8 cellular contexts compared by ENCODE assay signal in the genomic region with DNA sequence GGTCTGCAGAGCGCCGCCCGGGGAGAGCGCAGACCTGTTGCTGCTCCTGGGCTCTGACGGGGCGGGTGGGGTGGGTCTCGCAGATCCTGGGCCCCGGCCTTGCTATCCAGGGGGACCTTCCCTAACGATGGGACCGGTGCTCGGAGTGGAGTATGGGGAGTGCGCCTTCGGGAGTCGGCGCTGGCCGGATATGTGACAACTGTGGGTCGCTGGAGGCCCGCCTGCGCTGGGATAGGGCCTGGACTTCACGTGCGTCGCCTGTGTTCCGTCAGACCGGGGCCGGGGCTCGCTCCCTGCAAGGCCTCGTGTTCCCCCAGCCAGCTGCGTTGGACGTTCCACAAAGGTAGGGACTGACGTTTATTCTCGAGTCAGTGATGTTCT. TPM values are rescaled to one million over a fixed set of nuclear protein-coding genes. Genes with fewer than 3 reads are reported as not detected.
A peak's percentile ranks its signal among the peaks of the same experiment; 100 is the strongest.
DNase-seq lines count a peak whose midpoint lies in the region; ATAC-seq and TF ChIP-seq lines count a peak whose summit lies in the region.

No MANE protein-coding gene starts in this region.

- peaks cover 5 to 15% of the 10 kb centered on the region in 2 donors for H3K36me3 Mint-ChIP-seq in CD4-positive, alpha-beta memory T cell
- H3K36me3 Mint-ChIP-seq in HFFc6 (ENCODE audit: low read depth): peaks cover 11% of the 10 kb centered on the region; the same call in 1 of the 2 replicates
- peaks cover 1 to 20% (median 5%) of the 10 kb centered on the region in 3 donors for H3K36me3 Mint-ChIP-seq in naive thymus-derived CD8-positive, alpha-beta T cell

- H3K9me3 ChIP-seq in CD4-positive, alpha-beta memory T cell (ENCODE audit: control insufficient read depth in 1 of 2, low read length in 2 of 2): no peaks in the 10 kb centered on the region
- H3K9me3 ChIP-seq in esophagus muscularis mucosa (no peaks in the 10 kb centered on the region), vagina (no peaks in the 10 kb centered on the region)

- CTCF ChIA-PET in CD4-positive, alpha-beta memory T cell (lab: Charles Lee; ENCODE audit: partially characterized antibody): no interaction called here

- no peaks in the 10 kb centered on the region for H3K36me3 ChIP-seq in CD4-positive, alpha-beta memory T cell (ENCODE audit: insufficient read depth, low read length)
- H3K36me3 ChIP-seq in esophagus muscularis mucosa (no peaks in the 10 kb centered on the region), vagina (no peaks in the 10 kb centered on the region)

- peak overlapping the region in 6 of 7 donors; percentile 74 to 91 (median 83) for H3K27ac Mint-ChIP-seq in CD4-positive, alpha-beta memory T cell
- H3K27ac Mint-ChIP-seq in HFFc6: peak overlapping the region; percentile 53
- peak overlapping the region; percentile 72 to 94 (median 88) for H3K27ac Mint-ChIP-seq in naive thymus-derived CD8-positive, alpha-beta T cell

- ATAC-seq in naive thymus-derived CD8-positive, alpha-beta T cell: peak; percentile 5 to 8

- no peak for TF ChIP-seq EP300 in esophagus muscularis mucosa (IDR thresholded peaks at IDR 0.05)

- POLR2A ChIA-PET in CD4-positive, alpha-beta memory T cell (lab: Charles Lee; ENCODE audit: partially characterized antibody): interaction anchor here (0.9 kb wide), 1 partner anchor 111 kb away, joined by 3 read pairs; no protein-coding TSS in a partner anchor
- POLR2A ChIA-PET in naive thymus-derived CD8-positive, alpha-beta T cell (lab: Charles Lee): interaction anchor here (0.6 kb wide), 1 partner anchor 10 kb away, joined by 3 read pairs; no protein-coding TSS in a partner anchor

- DNase-seq in CD4-positive, alpha-beta memory T cell: peak in 4 of 5 donors; percentile 11 to 37 (median 18)
- DNase-seq in HFFc6 (no peak), UCSD-AML1 (lab: John Stamatoyannopoulos, UW; ENCODE audit: unreplicated experiment) (peak; percentile 30), esophagus muscularis mucosa (ENCODE audit: extremely low spot score) (no peak), vagina (ENCODE audit: extremely low spot score in 2 of 2) (no peak), HPDE6-E6E7 (ENCODE audit: extremely low spot score) (no peak), NCI-H1930 (lab: John Stamatoyannopoulos, UW) (no peak)
- peak in 7 of 10 donors; percentile 0 to 39 (median 26) for DNase-seq in naive thymus-derived CD8-positive, alpha-beta T cell

- intact Hi-C loops in CD4-positive, alpha-beta memory T cell (cut with micrococcal nuclease): loop anchor here (10.0 kb wide), 1 partner anchor 651 kb away; no protein-coding TSS in a partner anchor
- intact Hi-C loops in esophagus muscularis mucosa (cut with DNase I): loop anchor here (10.0 kb wide), 1 partner anchor 219 kb away; no protein-coding TSS in a partner anchor
- intact Hi-C loops in vagina (cut with DNase I): no loop called here

- TF ChIP-seq CTCF in HFFc6 (IDR thresholded peaks at IDR 0.05) (no peak), esophagus muscularis mucosa (IDR thresholded peaks at IDR 0.05) (no peak), vagina (IDR thresholded peaks at IDR 0.05) (no peak)

- no peaks in the 10 kb centered on the region for H3K27me3 ChIP-seq in CD4-positive, alpha-beta memory T cell (ENCODE audit: insufficient read depth, low read length)
- no peaks in the 10 kb centered on the region for H3K27me3 ChIP-seq in esophagus muscularis mucosa
- H3K27me3 ChIP-seq in vagina: no peaks in the 10 kb centered on the region

- no peak for TF ChIP-seq POLR2A in esophagus muscularis mucosa (IDR thresholded peaks at IDR 0.05; ENCODE audit: low read depth)
- TF ChIP-seq POLR2A in vagina (IDR thresholded peaks at IDR 0.05): no peak

- peak overlapping the region; percentile 81 to 87 (median 85) for H3K4me3 Mint-ChIP-seq in CD4-positive, alpha-beta memory T cell
- H3K4me3 Mint-ChIP-seq in HFFc6: peak overlapping the region; percentile 89
- peak overlapping the region; percentile 77 to 90 (median 88) for H3K4me3 Mint-ChIP-seq in naive thymus-derived CD8-positive, alpha-beta T cell

- H3K4me3 ChIP-seq in CD4-positive, alpha-beta memory T cell (ENCODE audit: low read length in 2 of 2): peak overlapping the region in 1 of 2 donors; percentile 28
- H3K4me3 ChIP-seq in esophagus muscularis mucosa (peak overlapping the region; percentile 65 to 78 (median 71)), vagina (peak overlapping the region; percentile 63 to 67)

- H3K27me3 Mint-ChIP-seq in CD4-positive, alpha-beta memory T cell: peaks cover 0 to 4% of the 10 kb centered on the region in 2 donors
- H3K27me3 Mint-ChIP-seq in HFFc6 (ENCODE audit: insufficient read depth): no peaks in the 10 kb centered on the region; the same call in 1 of the 2 replicates
- H3K27me3 Mint-ChIP-seq in naive thymus-derived CD8-positive, alpha-beta T cell: peaks cover 0 to 4% (median 0%) of the 10 kb centered on the region in 5 donors

- H3K4me1 ChIP-seq in CD4-positive, alpha-beta memory T cell (ENCODE audit: insufficient read depth, low read length): peaks cover 40% of the 10 kb centered on the region
- peaks cover 10 to 67% (median 45%) of the 10 kb centered on the region in 4 donors for H3K4me1 ChIP-seq in esophagus muscularis mucosa
- H3K4me1 ChIP-seq in vagina: peaks cover 44% of the 10 kb centered on the region

- H3K4me1 Mint-ChIP-seq in CD4-positive, alpha-beta memory T cell: peaks cover 23 to 65% (median 38%) of the 10 kb centered on the region in 4 donors
- peaks cover 33% of the 10 kb centered on the region for H3K4me1 Mint-ChIP-seq in HFFc6 (ENCODE audit: low read depth)
- H3K4me1 Mint-ChIP-seq in naive thymus-derived CD8-positive, alpha-beta T cell: peaks cover 16 to 59% (median 58%) of the 10 kb centered on the region in 4 donors

- peaks cover 0 to 7% (median 0%) of the 10 kb centered on the region in 8 donors for H3K9me3 Mint-ChIP-seq in CD4-positive, alpha-beta memory T cell
- H3K9me3 Mint-ChIP-seq in HFFc6: no peaks in the 10 kb centered on the region
- H3K9me3 Mint-ChIP-seq in naive thymus-derived CD8-positive, alpha-beta T cell: peaks cover 0 to 2% (median 0%) of the 10 kb centered on the region in 9 donors

- H3K27ac ChIP-seq in CD4-positive, alpha-beta memory T cell (ENCODE audit: low read depth, low read length): peak overlapping the region; percentile 56
- H3K27ac ChIP-seq in esophagus muscularis mucosa (replicated peaks in 1 of 4) (peak overlapping the region; percentile 89 to 91 (median 90)), vagina (peak overlapping the region; percentile 86)

- WGBS in esophagus muscularis mucosa: 0% methylated on average over 2 of the region's 31 CpGs

RNA-seq across cellular contexts. Expression of a gene that starts 1.2 kb away (rescaled TPM):
- 10 to 100 TPM; 48.1 to 50.5 TPM for total RNA-seq in CD4-positive, alpha-beta memory T cell
- polyA plus RNA-seq in CD4-positive, alpha-beta memory T cell: 10 to 100 TPM in 1 of 2 donors, 1 to 10 TPM in 1; 6.1 to 20.4 TPM
- total RNA-seq in HFFc6 (2021; fragmentation: NEBNext Ultra II Directional; extraction: Animal tissue kit (Norgen Biotek cat#: 25700)): 10 to 100 TPM; 34.4 to 53.2 (median 44.9) TPM
- total RNA-seq in esophagus muscularis mucosa (10 to 100 TPM; 25.3 to 54.1 (median 38.2) TPM), vagina (41.3 TPM)
- 10 to 100 TPM; 48.5 to 49.5 TPM for total RNA-seq in naive thymus-derived CD8-positive, alpha-beta T cell
- 10 to 100 TPM; 14.6 to 23.4 (median 18.6) TPM for polyA plus RNA-seq in naive thymus-derived CD8-positive, alpha-beta T cell

Comparison
In these comparisons a context has a peak if more than half of its experiments do, and no peak if none do; other contexts are left out.
1. DNase-seq: peak in CD4-positive, alpha-beta memory T cell (4 of 5), UCSD-AML1 (single experiment) and naive thymus-derived CD8-positive, alpha-beta T cell (7 of 10); none in HFFc6 (single experiment), esophagus muscularis mucosa (single experiment), vagina (0 of 2), HPDE6-E6E7 (single experiment) and NCI-H1930 (0 of 2).
2. Peak in every context shown above with its lines, with median percentiles within 50 percentile points of each other: H3K27ac ChIP-seq, H3K27ac Mint-ChIP-seq and H3K4me3 Mint-ChIP-seq.